ENCODE assay signal across 13 cellular contexts in genomic region chr6:144753023-144753705, GRCh38.
DNase-seq lines count a peak whose midpoint lies in the region; ATAC-seq, FAIRE-seq and TF ChIP-seq lines count a peak whose summit lies in the region.
"Had no signal": no experiment of that assay in that cellular context is flagged by ENCODE, and none has a peak within 500 bp of the region (broad histone marks: within the 10 kb centered on the region; RNA-seq: fewer than 3 reads in every experiment).

No MANE protein-coding gene starts in this region.

- no peak for TF ChIP-seq POLR2A in testis (IDR thresholded peaks at IDR 0.05)

- FAIRE-seq in GM18507 (lab: Jason Lieb, UNC): peak; percentile 90

- no peak overlapping the region for H3K9ac ChIP-seq in OCI-LY1 (ENCODE audit: low read length)

- no peaks in the 10 kb centered on the region for H3K79me2 ChIP-seq in OCI-LY1 (ENCODE audit: insufficient read depth, low read length)

- DNase-seq in GM18507 (ENCODE audit: extremely low spot score, insufficient read length, low read depth) (no peak), GM20000 (ENCODE audit: low spot score) (peak; percentile 27), testis (no peak), ascending aorta (ENCODE audit: low spot score in 2 of 2) (no peak), A673 (ENCODE audit: low spot score) (no peak)
- DNase-seq in activated CD4-positive, alpha-beta T cell treated with anti-CD3 and anti-CD28 coated beads, Interleukin-2, amount 50 U/mL, for 48 hours: no peak
- DNase-seq: activated gamma-delta T cell treated with Interleukin-2 at 50 U/mL for 16 hours, Caco-2, NCI-H1092 had no signal

- H3K27me3 ChIP-seq in OCI-LY1 (ENCODE audit: insufficient read depth, low read length): no peaks in the 10 kb centered on the region
- H3K27me3 ChIP-seq in testis: no peaks in the 10 kb centered on the region
- H3K27me3 ChIP-seq in ascending aorta: no peaks in the 10 kb centered on the region
- H3K27me3 ChIP-seq in A673 (replicated peaks; ENCODE audit: insufficient read depth, low read depth, low read length, poor library complexity): no peaks in the 10 kb centered on the region

- H3K27ac ChIP-seq in OCI-LY1 (ENCODE audit: low read depth, low read length, poor library complexity, severe bottlenecking) (peak overlapping the region; percentile 65), testis (no peak overlapping the region), ascending aorta (no peak overlapping the region), A673 (ENCODE audit: low read depth, low read length, poor library complexity, severe bottlenecking) (no peak overlapping the region)

- H3K4me2 ChIP-seq in OCI-LY1 (ENCODE audit: low read length): no peak overlapping the region
- H3K4me2 ChIP-seq: GM23338, smooth muscle cell had no signal

- CTCF ChIA-PET in A673 (lab: Charles Lee): no interaction called here

- H3K36me3 ChIP-seq in OCI-LY1 (ENCODE audit: insufficient read depth, low read length) (no peaks in the 10 kb centered on the region), testis (ENCODE audit: low read depth, missing control alignments) (no peaks in the 10 kb centered on the region), ascending aorta (peaks cover 4 to 17% of the 10 kb centered on the region in 2 donors), A673 (ENCODE audit: insufficient read depth, low read length, poor library complexity, severe bottlenecking) (peaks cover 4% of the 10 kb centered on the region)

- WGBS in testis, 2 donors: 80 to 90% methylated on average over 2 of the region's 2 CpGs

- POLR2A ChIA-PET in A673 (lab: Charles Lee; ENCODE audit: low non-redundant PET): interaction anchor here (0.6 kb wide), 1 partner anchor 139 kb away, joined by 3 read pairs; no protein-coding TSS in a partner anchor

- H3K4me3 ChIP-seq in OCI-LY1 (ENCODE audit: low read depth, low read length, poor library complexity, severe bottlenecking) (no peak overlapping the region), testis (no peak overlapping the region), ascending aorta (no peak overlapping the region), A673 (ENCODE audit: low read depth, low read length, poor library complexity, severe bottlenecking) (no peak overlapping the region)
- H3K4me3 ChIP-seq: GM23338, smooth muscle cell had no signal

- no peaks in the 10 kb centered on the region for H3K9me3 ChIP-seq in OCI-LY1 (ENCODE audit: low read length)
- H3K9me3 ChIP-seq in testis: no peaks in the 10 kb centered on the region
- no peaks in the 10 kb centered on the region for H3K9me3 ChIP-seq in ascending aorta
- H3K9me3 ChIP-seq in A673 (ENCODE audit: low read depth, low read length, poor library complexity, severe bottlenecking): no peaks in the 10 kb centered on the region
- H3K9me3 ChIP-seq: Caco-2 had no signal

- peak; percentile 89 for ATAC-seq in HG02981 (IDR thresholded peaks at IDR 0.05; ENCODE audit: unreplicated experiment)
- ATAC-seq: GM23338 had no signal

- no peak overlapping the region for H2AFZ ChIP-seq in OCI-LY1 (ENCODE audit: low read length)
- H2AFZ ChIP-seq: GM23338 had no signal

- H3K9me2 ChIP-seq in OCI-LY1 (ENCODE audit: low read depth, low read length): no peaks in the 10 kb centered on the region

- H3K4me1 ChIP-seq in OCI-LY1 (ENCODE audit: insufficient read depth, low read length, severe bottlenecking): peaks cover 46% of the 10 kb centered on the region
- no peaks in the 10 kb centered on the region for H3K4me1 ChIP-seq in testis
- peaks cover 0 to 3% of the 10 kb centered on the region in 2 donors for H3K4me1 ChIP-seq in ascending aorta
- H3K4me1 ChIP-seq in A673 (ENCODE audit: insufficient read depth, low read length, poor library complexity, severe bottlenecking): no peaks in the 10 kb centered on the region
- H3K4me1 ChIP-seq: Caco-2 had no signal

- TF ChIP-seq CTCF in GM20000 (IDR thresholded peaks at IDR 0.05; ENCODE audit: extremely low read depth, missing control alignments): no peak
- no peak for TF ChIP-seq CTCF in OCI-LY1 (IDR thresholded peaks at IDR 0.05; ENCODE audit: low read length)
- TF ChIP-seq CTCF in testis (IDR thresholded peaks at IDR 0.05): no peak
- no peak for TF ChIP-seq CTCF in ascending aorta (IDR thresholded peaks at IDR 0.05)
- no peak for TF ChIP-seq CTCF in A673 (conservative IDR thresholded peaks at IDR 0.05; ENCODE audit: low read depth, low read length)

- no TSS peak for BruUV-seq in A673 (replicated peaks; lab: Mats Ljungman, UMichigan)

- H4K20me1 ChIP-seq in OCI-LY1 (ENCODE audit: insufficient read depth, low read length): no peaks in the 10 kb centered on the region

- no peaks in the 10 kb centered on the region for H3F3A ChIP-seq in OCI-LY1 (ENCODE audit: insufficient read depth, low read length)

- intact Hi-C loops in testis (cut with DNase I; ENCODE audit: low total_unique reads): no loop called here
- intact Hi-C loops in ascending aorta (cut with DNase I): no loop called here
- intact Hi-C loops in A673 (cut with micrococcal nuclease; ENCODE audit: unreplicated experiment): no loop called here
